In the genomic region with DNA sequence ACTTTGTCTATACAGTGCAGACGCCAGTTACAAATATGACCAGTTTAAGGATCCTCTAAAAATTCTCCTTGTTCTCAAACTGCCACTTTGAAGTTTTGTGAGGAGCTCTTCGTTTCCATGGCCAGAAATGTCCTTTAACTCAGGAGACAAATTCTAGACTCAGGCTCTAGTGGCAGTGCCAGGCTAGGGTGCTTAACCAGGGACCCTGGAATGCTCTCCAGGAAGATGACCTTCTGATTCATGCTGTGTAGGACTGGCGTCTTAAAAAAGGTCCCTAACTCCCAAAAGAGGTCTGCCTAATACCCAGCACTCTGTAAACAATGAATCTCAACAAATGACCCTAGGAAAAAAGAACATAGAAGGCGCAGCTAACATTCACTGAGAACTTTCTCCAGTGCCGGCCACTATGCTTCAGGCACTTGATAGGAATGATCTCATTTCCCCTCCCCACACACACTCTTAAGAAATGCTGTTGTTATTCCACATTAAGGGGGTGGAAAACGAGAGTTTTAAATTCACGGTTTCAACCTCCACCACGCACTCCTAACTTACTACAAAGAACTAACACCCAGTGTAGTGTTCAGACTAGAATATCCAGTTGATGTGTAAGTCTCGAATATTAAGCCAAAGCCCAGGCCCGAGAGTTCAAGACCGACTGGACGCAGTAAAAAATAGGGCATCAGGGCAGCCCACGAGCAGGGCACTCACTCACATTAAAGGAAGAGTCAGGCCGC, we compare ENCODE assay signal across 1 cellular context.
TF ChIP-seq lines count a peak whose summit lies in the region.

No MANE protein-coding gene starts in this region.

TF ChIP-seq in IMR-90, 13 proteins besides CTCF, POLR2A, EP300 and RAD21:
- no peak for TF ChIP-seq MXI1 (IDR thresholded peaks at IDR 0.05; ENCODE audit: borderline replicate concordance, low read depth, low read length)
- TF ChIP-seq, protein P1, sequence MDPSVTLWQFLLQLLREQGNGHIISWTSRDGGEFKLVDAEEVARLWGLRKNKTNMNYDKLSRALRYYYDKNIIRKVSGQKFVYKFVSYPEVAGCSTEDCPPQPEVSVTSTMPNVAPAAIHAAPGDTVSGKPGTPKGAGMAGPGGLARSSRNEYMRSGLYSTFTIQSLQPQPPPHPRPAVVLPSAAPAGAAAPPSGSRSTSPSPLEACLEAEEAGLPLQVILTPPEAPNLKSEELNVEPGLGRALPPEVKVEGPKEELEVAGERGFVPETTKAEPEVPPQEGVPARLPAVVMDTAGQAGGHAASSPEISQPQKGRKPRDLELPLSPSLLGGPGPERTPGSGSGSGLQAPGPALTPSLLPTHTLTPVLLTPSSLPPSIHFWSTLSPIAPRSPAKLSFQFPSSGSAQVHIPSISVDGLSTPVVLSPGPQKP (IDR thresholded peaks at IDR 0.05; ENCODE audit: borderline replicate concordance, low read depth, low read length): no peak
- no peak for TF ChIP-seq SMC3 (IDR thresholded peaks at IDR 0.05; ENCODE audit: low read depth, low read length)
- no peak for TF ChIP-seq BHLHE40 (IDR thresholded peaks at IDR 0.05; ENCODE audit: low read depth, low read length)
- no peak for TF ChIP-seq NFE2L2 (IDR thresholded peaks at IDR 0.05; ENCODE audit: low read depth, low read length)
- TF ChIP-seq MAFK (IDR thresholded peaks at IDR 0.05; ENCODE audit: low read depth, low read length): no peak
- no peak for TF ChIP-seq FOS (IDR thresholded peaks at IDR 0.05; ENCODE audit: low read depth, low read length)
- no peak for TF ChIP-seq RFX5 (IDR thresholded peaks at IDR 0.05; ENCODE audit: low read depth, low read length)
- no peak for TF ChIP-seq MAZ (IDR thresholded peaks at IDR 0.05; ENCODE audit: borderline replicate concordance, low read depth, low read length)
- TF ChIP-seq CEBPB (IDR thresholded peaks at IDR 0.05; ENCODE audit: low read depth, low read length): no peak
- TF ChIP-seq, protein P2, sequence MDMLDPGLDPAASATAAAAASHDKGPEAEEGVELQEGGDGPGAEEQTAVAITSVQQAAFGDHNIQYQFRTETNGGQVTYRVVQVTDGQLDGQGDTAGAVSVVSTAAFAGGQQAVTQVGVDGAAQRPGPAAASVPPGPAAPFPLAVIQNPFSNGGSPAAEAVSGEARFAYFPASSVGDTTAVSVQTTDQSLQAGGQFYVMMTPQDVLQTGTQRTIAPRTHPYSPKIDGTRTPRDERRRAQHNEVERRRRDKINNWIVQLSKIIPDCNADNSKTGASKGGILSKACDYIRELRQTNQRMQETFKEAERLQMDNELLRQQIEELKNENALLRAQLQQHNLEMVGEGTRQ (IDR thresholded peaks at IDR 0.05; ENCODE audit: low read depth, low read length): no peak
- TF ChIP-seq RCOR1 (IDR thresholded peaks at IDR 0.05; ENCODE audit: insufficient replicate concordance, low read length): no peak
- no peak; the same call in 1 of the 2 replicates for TF ChIP-seq CHD1 (IDR thresholded peaks at IDR 0.05; ENCODE audit: low read depth, low read length)
